In genomic region chr12:75852143-75852542, GRCh38 we compare ENCODE assay signal across 11 cellular contexts.
DNase-seq lines count a peak whose midpoint lies in the region; ATAC-seq and TF ChIP-seq lines count a peak whose summit lies in the region.
"Had no signal": no experiment of that assay in that cellular context is flagged by ENCODE, and none has a peak within 500 bp of the region (broad histone marks: within the 10 kb centered on the region; RNA-seq: fewer than 3 reads in every experiment).

No MANE protein-coding gene starts in this region.

- ATAC-seq in SK-N-SH treated with all-trans-retinoic acid at 6 μM for 48 hours (peak; percentile 58; the same call in 2 of the 3 replicates), HG03571 (IDR thresholded peaks at IDR 0.05; ENCODE audit: unreplicated experiment) (no peak)
- ATAC-seq in stimulated activated memory B cell treated with anti-CD40 and anti-IgM and Interleukin-4, amounts not matched to agents 10 μg/mL and 1 μg/mL and 100 μg/mL, for 72 hours = no peak

- peaks cover 30% of the 10 kb centered on the region for H3K27me3 Mint-ChIP-seq in stimulated activated memory B cell treated with anti-CD40 and anti-IgM and Interleukin-4, amounts not matched to agents 10 μg/mL and 1 μg/mL and 100 μg/mL, for 72 hours

- H3K4me3 Mint-ChIP-seq in stimulated activated memory B cell treated with anti-CD40 and anti-IgM and Interleukin-4, amounts not matched to agents 10 μg/mL and 1 μg/mL and 100 μg/mL, for 72 hours = no peak overlapping the region
- H3K4me3 Mint-ChIP-seq: activated naive CD4-positive, alpha-beta T cell treated with anti-CD3 and anti-CD28 coated beads, Interleukin-2, amount 50 U/mL, for 24 hours had no signal

- no peak overlapping the region for H3K27ac Mint-ChIP-seq in stimulated activated memory B cell treated with anti-CD40 and anti-IgM and Interleukin-4, amounts not matched to agents 10 μg/mL and 1 μg/mL and 100 μg/mL, for 72 hours
- H3K27ac Mint-ChIP-seq: activated naive CD4-positive, alpha-beta T cell treated with anti-CD3 and anti-CD28 coated beads, Interleukin-2, amount 50 U/mL, for 24 hours had no signal

- H3K36me3 Mint-ChIP-seq in stimulated activated memory B cell treated with anti-CD40 and anti-IgM and Interleukin-4, amounts not matched to agents 10 μg/mL and 1 μg/mL and 100 μg/mL, for 72 hours = no peaks in the 10 kb centered on the region
- H3K36me3 Mint-ChIP-seq: activated naive CD4-positive, alpha-beta T cell treated with anti-CD3 and anti-CD28 coated beads, Interleukin-2, amount 50 U/mL, for 24 hours had no signal

- peak; percentile 26 for DNase-seq in GM03348 (ENCODE audit: low spot score)
- DNase-seq in NCI-H1105 (lab: John Stamatoyannopoulos, UW) = peak; percentile 55
- peak; percentile 71 for DNase-seq in kidney glomerular epithelial cell (lab: John Stamatoyannopoulos, UW)
- no peak for DNase-seq in NCI-H526 (lab: John Stamatoyannopoulos, UW)
- DNase-seq: mesendoderm; SJCRH30; stimulated activated CD4-positive, alpha-beta T cell treated with anti-CD3 and anti-CD28 coated beads, Interleukin-15, amount 100 ng/mL, for 24 hours had no signal

- no peaks in the 10 kb centered on the region for H3K9me3 Mint-ChIP-seq in stimulated activated memory B cell treated with anti-CD40 and anti-IgM and Interleukin-4, amounts not matched to agents 10 μg/mL and 1 μg/mL and 100 μg/mL, for 72 hours
- H3K9me3 Mint-ChIP-seq: activated naive CD4-positive, alpha-beta T cell treated with anti-CD3 and anti-CD28 coated beads, Interleukin-2, amount 50 U/mL, for 24 hours had no signal

- H3K4me1 Mint-ChIP-seq in stimulated activated memory B cell treated with anti-CD40 and anti-IgM and Interleukin-4, amounts not matched to agents 10 μg/mL and 1 μg/mL and 100 μg/mL, for 72 hours = no peaks in the 10 kb centered on the region
- H3K4me1 Mint-ChIP-seq: activated naive CD4-positive, alpha-beta T cell treated with anti-CD3 and anti-CD28 coated beads, Interleukin-2, amount 50 U/mL, for 24 hours had no signal

TF ChIP-seq in SK-N-SH treated with all-trans-retinoic acid at 6 μM for 48 hours, 23 proteins besides CTCF, POLR2A, EP300 and RAD21:
- TF ChIP-seq SNAI2 (CRISPR knock-in tag; IDR thresholded peaks at IDR 0.05) (no peak), TSHZ2 (CRISPR knock-in tag; IDR thresholded peaks at IDR 0.05) (no peak), ESRRG (CRISPR knock-in tag; IDR thresholded peaks at IDR 0.05) (no peak), BACH2 (CRISPR knock-in tag; IDR thresholded peaks at IDR 0.05; ENCODE audit: borderline replicate concordance) (no peak), ZFP3 (CRISPR knock-in tag; IDR thresholded peaks at IDR 0.05) (no peak), GLIS3 (CRISPR knock-in tag; IDR thresholded peaks at IDR 0.05) (no peak), ZNF8 (CRISPR knock-in tag; IDR thresholded peaks at IDR 0.05) (no peak), CSDC2 (CRISPR knock-in tag; IDR thresholded peaks at IDR 0.05) (no peak), PPARA (CRISPR knock-in tag; IDR thresholded peaks at IDR 0.05; ENCODE audit: borderline replicate concordance) (no peak), ZNF565 (CRISPR knock-in tag; conservative IDR thresholded peaks at IDR 0.05; ENCODE audit: low read depth) (no peak), ISL1 (CRISPR knock-in tag; IDR thresholded peaks at IDR 0.05) (no peak), ZFP30 (CRISPR knock-in tag; IDR thresholded peaks at IDR 0.05) (no peak)
- TF ChIP-seq, protein P1, sequence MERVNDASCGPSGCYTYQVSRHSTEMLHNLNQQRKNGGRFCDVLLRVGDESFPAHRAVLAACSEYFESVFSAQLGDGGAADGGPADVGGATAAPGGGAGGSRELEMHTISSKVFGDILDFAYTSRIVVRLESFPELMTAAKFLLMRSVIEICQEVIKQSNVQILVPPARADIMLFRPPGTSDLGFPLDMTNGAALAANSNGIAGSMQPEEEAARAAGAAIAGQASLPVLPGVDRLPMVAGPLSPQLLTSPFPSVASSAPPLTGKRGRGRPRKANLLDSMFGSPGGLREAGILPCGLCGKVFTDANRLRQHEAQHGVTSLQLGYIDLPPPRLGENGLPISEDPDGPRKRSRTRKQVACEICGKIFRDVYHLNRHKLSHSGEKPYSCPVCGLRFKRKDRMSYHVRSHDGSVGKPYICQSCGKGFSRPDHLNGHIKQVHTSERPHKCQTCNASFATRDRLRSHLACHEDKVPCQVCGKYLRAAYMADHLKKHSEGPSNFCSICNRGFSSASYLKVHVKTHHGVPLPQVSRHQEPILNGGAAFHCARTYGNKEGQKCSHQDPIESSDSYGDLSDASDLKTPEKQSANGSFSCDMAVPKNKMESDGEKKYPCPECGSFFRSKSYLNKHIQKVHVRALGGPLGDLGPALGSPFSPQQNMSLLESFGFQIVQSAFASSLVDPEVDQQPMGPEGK (CRISPR knock-in tag; IDR thresholded peaks at IDR 0.05; ENCODE audit: borderline replicate concordance) = no peak

Comparison
In these comparisons a context has a peak if more than half of its experiments do, and no peak if none do; other contexts are left out.
1. DNase-seq: peak in GM03348 (single experiment), NCI-H1105 (single experiment) and kidney glomerular epithelial cell (single experiment); none in NCI-H526 (0 of 2).